ENCODE assay signal across 24 cellular contexts in the genomic region with DNA sequence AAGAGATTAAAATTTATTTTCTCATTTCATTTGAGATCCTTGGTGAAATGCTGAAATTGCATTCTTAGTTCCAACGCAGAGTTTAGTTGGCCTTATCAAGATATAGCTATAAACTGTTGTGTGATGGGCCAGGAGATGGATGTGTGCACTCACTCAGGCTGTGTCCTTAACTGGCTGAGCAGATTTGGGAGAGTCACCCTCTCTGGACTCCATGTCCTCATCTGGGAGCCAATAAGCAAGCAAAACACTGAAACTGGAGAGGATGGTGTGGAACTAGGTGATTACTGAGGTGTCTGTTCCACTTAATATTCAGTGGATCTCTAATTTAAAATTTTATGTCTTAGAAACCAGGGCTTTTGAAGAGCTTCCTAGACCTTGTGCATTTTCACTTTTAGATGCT.
"Had no signal": no experiment of that assay in that cellular context is flagged by ENCODE, and none has a peak within 500 bp of the region (broad histone marks: within the 10 kb centered on the region; RNA-seq: fewer than 3 reads in every experiment).

No MANE protein-coding gene starts in this region.

- H3K4me3 ChIP-seq: left lung, lower lobe of right lung, ovary, right atrium auricular region, right lobe of liver, smooth muscle cell, tibial nerve, uterus had no signal

- H3K4me1 ChIP-seq: left lung, lower lobe of right lung, right atrium auricular region, right lobe of liver, tibial nerve, uterus had no signal

- H3K9me3 Mint-ChIP-seq: nephron progenitor cell; stimulated activated memory B cell treated with anti-CD40 and anti-IgM and Interleukin-4, amounts not matched to agents 10 μg/mL and 1 μg/mL and 100 μg/mL, for 72 hours; stimulated activated naive CD8-positive, alpha-beta T cell treated with anti-CD3 and anti-CD28 coated beads, Interleukin-15, amount 100 ng/mL, for 72 hours; type B pancreatic cell had no signal

- H3K27me3 ChIP-seq: left lung, ovary, right atrium auricular region, right lobe of liver, tibial nerve, uterus had no signal

- DNase-seq: hippocampal formation; kidney glomerular epithelial cell; left colon; left lung; lower lobe of right lung; mammary epithelial cell; naive thymus-derived CD8-positive, alpha-beta T cell; nephron progenitor cell; ovary; posterior cingulate gyrus; right lobe of liver; stimulated activated CD4-positive, alpha-beta T cell treated with anti-CD3 and anti-CD28 coated beads, Interleukin-1b, Interleukin-23, amount 100 ng/mL, for 48 hours; stimulated activated CD4-positive, alpha-beta T cell treated with anti-CD3 and anti-CD28 coated beads, Interleukin-2, amount 100 ng/mL, for 48 hours; stimulated activated CD4-positive, alpha-beta T cell treated with anti-CD3 and anti-CD28 coated beads, Interleukin-4, amount 100 ng/mL, for 4 hours; stimulated activated CD8-positive, alpha-beta memory T cell treated with anti-CD3 and anti-CD28 coated beads, Interleukin-4, amount 100 ng/mL, for 48 hours; stimulated activated naive CD4-positive, alpha-beta T cell treated with Interleukin-2 at 50 U/mL for 16 hours; stimulated activated naive CD8-positive, alpha-beta T cell treated with anti-CD3 and anti-CD28 coated beads, Interleukin-15, amount 100 ng/mL, for 72 hours; substantia nigra; uterus had no signal

- H3K27me3 Mint-ChIP-seq: stimulated activated memory B cell treated with anti-CD40 and anti-IgM and Interleukin-4, amounts not matched to agents 10 μg/mL and 1 μg/mL and 100 μg/mL, for 72 hours; stimulated activated naive CD8-positive, alpha-beta T cell treated with anti-CD3 and anti-CD28 coated beads, Interleukin-15, amount 100 ng/mL, for 72 hours; type B pancreatic cell had no signal

- H3K36me3 ChIP-seq: left lung, lower lobe of right lung, ovary, right atrium auricular region, right lobe of liver, tibial nerve, uterus had no signal

- H3K9me3 ChIP-seq: left lung, lower lobe of right lung, ovary, right atrium auricular region, right lobe of liver, tibial nerve, uterus had no signal

- ATAC-seq: left colon; left lung; lower lobe of right lung; naive thymus-derived CD8-positive, alpha-beta T cell; right lobe of liver; stimulated activated memory B cell treated with anti-CD40 and anti-IgM and Interleukin-4, amounts not matched to agents 10 μg/mL and 1 μg/mL and 100 μg/mL, for 72 hours; stimulated activated naive CD8-positive, alpha-beta T cell treated with anti-CD3 and anti-CD28 coated beads, Interleukin-15, amount 100 ng/mL, for 72 hours had no signal

- H3K4me1 Mint-ChIP-seq: naive thymus-derived CD8-positive, alpha-beta T cell; stimulated activated memory B cell treated with anti-CD40 and anti-IgM and Interleukin-4, amounts not matched to agents 10 μg/mL and 1 μg/mL and 100 μg/mL, for 72 hours; stimulated activated naive CD8-positive, alpha-beta T cell treated with anti-CD3 and anti-CD28 coated beads, Interleukin-15, amount 100 ng/mL, for 72 hours had no signal

- H3K4me2 ChIP-seq: smooth muscle cell had no signal

- H3K36me3 Mint-ChIP-seq: naive thymus-derived CD8-positive, alpha-beta T cell; stimulated activated memory B cell treated with anti-CD40 and anti-IgM and Interleukin-4, amounts not matched to agents 10 μg/mL and 1 μg/mL and 100 μg/mL, for 72 hours; type B pancreatic cell had no signal

- H3K27ac ChIP-seq: left lung, lower lobe of right lung, ovary, right atrium auricular region, right lobe of liver, tibial nerve, uterus had no signal

- H3K27ac Mint-ChIP-seq: naive thymus-derived CD8-positive, alpha-beta T cell; stimulated activated memory B cell treated with anti-CD40 and anti-IgM and Interleukin-4, amounts not matched to agents 10 μg/mL and 1 μg/mL and 100 μg/mL, for 72 hours; stimulated activated naive CD8-positive, alpha-beta T cell treated with anti-CD3 and anti-CD28 coated beads, Interleukin-15, amount 100 ng/mL, for 72 hours; type B pancreatic cell had no signal

- H3K4me3 Mint-ChIP-seq: naive thymus-derived CD8-positive, alpha-beta T cell; nephron progenitor cell; stimulated activated memory B cell treated with anti-CD40 and anti-IgM and Interleukin-4, amounts not matched to agents 10 μg/mL and 1 μg/mL and 100 μg/mL, for 72 hours; stimulated activated naive CD8-positive, alpha-beta T cell treated with anti-CD3 and anti-CD28 coated beads, Interleukin-15, amount 100 ng/mL, for 72 hours; type B pancreatic cell had no signal
